Comparison of ENCODE assay signal across 22 cellular contexts in genomic region chr12:65755596-65755978, GRCh38.
DNase-seq lines count a peak whose midpoint lies in the region; ATAC-seq, FAIRE-seq and TF ChIP-seq lines count a peak whose summit lies in the region.
"Had no signal": no experiment of that assay in that cellular context is flagged by ENCODE, and none has a peak within 500 bp of the region (broad histone marks: within the 10 kb centered on the region; RNA-seq: fewer than 3 reads in every experiment).

No MANE protein-coding gene starts in this region.

- H3K79me1 ChIP-seq in H1 (ENCODE audit: low read depth, low read length) = no peaks in the 10 kb centered on the region

- H3K4me2 ChIP-seq in HCT116 (ENCODE audit: low read length) (peak overlapping the region; percentile 22; the same call in 1 of the 2 replicates), H1 (ENCODE audit: insufficient read depth in 1 of 2, low read depth in 2 of 2, low read length in 2 of 2) (no peak overlapping the region)
- H3K4me2 ChIP-seq: KMS-11, PC-9 had no signal

- no peaks in the 10 kb centered on the region for H3K36me3 Mint-ChIP-seq in glutamatergic neuron (ENCODE audit: unreplicated experiment)

- no peak overlapping the region for H4K5ac ChIP-seq in H1 (ENCODE audit: insufficient read length, low read depth, low read length)

- H3K27ac ChIP-seq in HCT116 (ENCODE audit: low read depth, low read length) (peak overlapping the region; percentile 8; the same call in 1 of the 2 replicates), H1 (ENCODE audit: low read depth, low read length) (no peak overlapping the region)
- H3K27ac ChIP-seq: KMS-11, PC-9, SJSA1 had no signal

- H3K27ac Mint-ChIP-seq in glutamatergic neuron (ENCODE audit: unreplicated experiment) = no peak overlapping the region
- H3K27ac Mint-ChIP-seq: B cell had no signal

- RAD21 ChIA-PET in HCT116 (lab: Charles Lee; ENCODE audit: low non-redundant PET in 1 of 2, low total read pairs in 2 of 2, uncharacterized antibody in 2 of 2, unreplicated experiment in 2 of 2) = no interaction called here

- intact Hi-C loops in HCT116 (cut with micrococcal nuclease) = no loop called here

- H3K79me2 ChIP-seq in HCT116 (ENCODE audit: insufficient read depth, low read length) (no peaks in the 10 kb centered on the region), H1 (ENCODE audit: control insufficient read depth in 1 of 2, insufficient read depth in 2 of 2, low read length in 2 of 2) (no peaks in the 10 kb centered on the region)

- H3K56ac ChIP-seq in H1 (replicated peaks; ENCODE audit: insufficient read length, low read depth, low read length) = no peak overlapping the region

- H2BK15ac ChIP-seq in H1 (ENCODE audit: low read length) = no peak overlapping the region

- BruUV-seq in HCT116 (replicated peaks; lab: Mats Ljungman, UMichigan) = no TSS peak

- H2AFZ ChIP-seq in HCT116 (ENCODE audit: low read depth, low read length, poor library complexity, severe bottlenecking) (no peak overlapping the region), H1 (ENCODE audit: low read length) (no peak overlapping the region)
- H2AFZ ChIP-seq: PC-9 had no signal

- H3K36me3 ChIP-seq in HCT116 (ENCODE audit: control insufficient read depth in 1 of 2, insufficient read depth in 2 of 2, low read length in 2 of 2) (no peaks in the 10 kb centered on the region), H1 (ENCODE audit: control insufficient read depth in 2 of 4, insufficient read depth in 4 of 4, low read length in 3 of 4) (no peaks in the 10 kb centered on the region)
- H3K36me3 ChIP-seq: SJSA1 had no signal

- H2BK20ac ChIP-seq in H1 (ENCODE audit: low read length) = no peak overlapping the region

- no peaks in the 10 kb centered on the region for H3K4me1 Mint-ChIP-seq in glutamatergic neuron (ENCODE audit: low read depth, unreplicated experiment)
- H3K4me1 Mint-ChIP-seq: B cell had no signal

- no peaks in the 10 kb centered on the region for H3K27me3 ChIP-seq in HCT116 (ENCODE audit: insufficient read depth, low read length)
- no peaks in the 10 kb centered on the region for H3K27me3 ChIP-seq in H1 (replicated peaks in 1 of 4; ENCODE audit: control insufficient read depth in 3 of 4, extremely low read depth in 1 of 4, insufficient read depth in 3 of 4, low read length in 3 of 4)
- H3K27me3 ChIP-seq: SJSA1 had no signal

- no peak overlapping the region for H3K14ac ChIP-seq in H1 (ENCODE audit: insufficient read length)

- TF ChIP-seq EP300 in H1 (IDR thresholded peaks at IDR 0.05; ENCODE audit: borderline replicate concordance in 1 of 2, low read depth in 2 of 2, low read length in 2 of 2) = no peak

- no peak overlapping the region for H3K18ac ChIP-seq in H1 (ENCODE audit: extremely low read depth, low read length)

- no peak overlapping the region for H4K91ac ChIP-seq in H1 (replicated peaks; ENCODE audit: insufficient read length, low read length)

- H2AK5ac ChIP-seq in H1 (ENCODE audit: low read depth, low read length) = no peak overlapping the region

- CTCF ChIA-PET in HCT116 (lab: Charles Lee) (no interaction called here), H1 (lab: Charles Lee; ENCODE audit: partially characterized antibody) (interaction anchor here (0.6 to 2.4 kb wide), 3 partner anchors 12 to 195 kb away, joined by 3 to 6 read pairs (median 5); no protein-coding TSS in a partner anchor)

- no peaks in the 10 kb centered on the region for H3K9me3 Mint-ChIP-seq in glutamatergic neuron (ENCODE audit: unreplicated experiment)

- TF ChIP-seq RAD21 in HCT116 (IDR thresholded peaks at IDR 0.05; ENCODE audit: low read depth) (no peak), H1 (IDR thresholded peaks at IDR 0.05 in 1 of 2, conservative IDR thresholded peaks at IDR 0.05 in 1 of 2; ENCODE audit: low read depth in 2 of 2, low read length in 2 of 2) (no peak)

- TF ChIP-seq POLR2A in HCT116 (IDR thresholded peaks at IDR 0.05; ENCODE audit: borderline replicate concordance, extremely low read depth, insufficient read depth, insufficient read length) (no peak), H1 (IDR thresholded peaks at IDR 0.05; ENCODE audit: control extremely low read depth in 1 of 2, low read depth in 2 of 2, low read length in 2 of 2) (no peak)

- H3K4me3 Mint-ChIP-seq in glutamatergic neuron (ENCODE audit: unreplicated experiment) = no peak overlapping the region
- H3K4me3 Mint-ChIP-seq: B cell had no signal

- no peak overlapping the region for H2BK5ac ChIP-seq in H1 (ENCODE audit: low read depth, low read length)

- no peak for TF ChIP-seq CTCF in AG10803 (conservative IDR thresholded peaks at IDR 0.05; ENCODE audit: low read length)
- no peak for TF ChIP-seq CTCF in HCT116 (IDR thresholded peaks at IDR 0.05 in 2 of 3, conservative IDR thresholded peaks at IDR 0.05 in 1 of 3; ENCODE audit: borderline replicate concordance in 1 of 3, insufficient read depth in 1 of 3, low read depth in 2 of 3, low read length in 2 of 3)
- TF ChIP-seq CTCF in H1 (IDR thresholded peaks at IDR 0.05; ENCODE audit: control extremely low read depth in 1 of 3, insufficient read depth in 1 of 3, low read depth in 1 of 3, low read length in 3 of 3) = no peak
- TF ChIP-seq CTCF in foreskin fibroblast (IDR thresholded peaks at IDR 0.05; ENCODE audit: low read depth, low read length) = no peak
- TF ChIP-seq CTCF in glutamatergic neuron (IDR thresholded peaks at IDR 0.05; ENCODE audit: partially characterized antibody, unreplicated experiment) = no peak

- FAIRE-seq in H1 (lab: Jason Lieb, UNC) = no peak

- no peak for ATAC-seq in HCT116
- ATAC-seq in GM21447 (IDR thresholded peaks at IDR 0.05; ENCODE audit: unreplicated experiment) = no peak

- H3K4ac ChIP-seq in H1 (replicated peaks; ENCODE audit: insufficient read length, low read depth, low read length) = no peak overlapping the region

- H4K20me1 ChIP-seq in HCT116 (ENCODE audit: insufficient read depth) = no peaks in the 10 kb centered on the region
- no peaks in the 10 kb centered on the region for H4K20me1 ChIP-seq in H1 (replicated peaks in 1 of 2; ENCODE audit: control insufficient read depth in 1 of 2, insufficient read depth in 2 of 2, low read length in 2 of 2)

- no peak overlapping the region for H4K8ac ChIP-seq in H1 (ENCODE audit: extremely low read depth, insufficient read depth, low read length)

- H3K4me3 ChIP-seq in AG10803 (ENCODE audit: low read length) (no peak overlapping the region), HCT116 (replicated peaks in 1 of 2; ENCODE audit: low read depth in 1 of 2, low read length in 2 of 2) (no peak overlapping the region), H1 (ENCODE audit: extremely low read depth in 1 of 4, insufficient read depth in 2 of 4, low read depth in 3 of 4, low read length in 4 of 4) (no peak overlapping the region), foreskin fibroblast (ENCODE audit: low read depth in 1 of 2, low read length in 2 of 2) (no peak overlapping the region)
- H3K4me3 ChIP-seq: PC-9, SJSA1 had no signal

- H3K9me3 ChIP-seq in HCT116 (ENCODE audit: control insufficient read depth in 1 of 2, insufficient read depth in 1 of 2, low read depth in 1 of 2, low read length in 2 of 2) = no peaks in the 10 kb centered on the region
- H3K9me3 ChIP-seq in H1 (ENCODE audit: insufficient read depth in 2 of 2, low read depth in 1 of 2, low read length in 1 of 2) = no peaks in the 10 kb centered on the region
- H3K9me3 ChIP-seq: SJSA1 had no signal

- H2BK120ac ChIP-seq in H1 (replicated peaks; ENCODE audit: low read depth, low read length) = no peak overlapping the region

- POLR2A ChIA-PET in HCT116 (lab: Charles Lee) = no interaction called here
- POLR2A ChIA-PET in H1 (lab: Charles Lee; ENCODE audit: partially characterized antibody) = no interaction called here

- peak overlapping the region; percentile 13 for H2BK12ac ChIP-seq in H1 (ENCODE audit: low read depth, low read length)

- no peaks in the 10 kb centered on the region for H3K23me2 ChIP-seq in H1 (ENCODE audit: low read depth, low read length)

- H3K9ac ChIP-seq in HCT116 (ENCODE audit: low read length) (no peak overlapping the region), H1 (replicated peaks in 1 of 4; ENCODE audit: extremely low read depth in 1 of 4, low read depth in 3 of 4, low read length in 3 of 4) (no peak overlapping the region)
- H3K9ac ChIP-seq: KMS-11 had no signal

- WGBS in H1 (ENCODE audit: extremely low coverage in 1 of 2, insufficient coverage in 1 of 2, insufficient read length in 1 of 2, insufficient replicate concordance in 2 of 2, low coverage in 1 of 2, low lambda C conversion rate in 2 of 2, missing lambda C conversion rate in 1 of 2), 2 experiments = 86% methylated on average over 4 of the region's 4 CpGs; no CpG with 5 or more reads in 1 of the 2 experiments

- DNase-seq in AG10803 (ENCODE audit: low read depth) = peak; percentile 44
- DNase-seq in HCT116 (ENCODE audit: low read depth, low spot score) = no peak
- no peak for DNase-seq in H1 (ENCODE audit: low read depth in 1 of 2, low spot score in 2 of 2)
- peak; percentile 50 to 69 for DNase-seq in foreskin fibroblast
- DNase-seq in mucosa of gallbladder (ENCODE audit: low spot score) = no peak
- no peak for DNase-seq in glutamatergic neuron
- DNase-seq in SHP77 (lab: John Stamatoyannopoulos, UW) = no peak
- DNase-seq: 8988T, DMS 273 treated with DMSO at 0.1 percent for 48 hours, DND-41, GF-D8, GOT3, NCI-H1048, NCI-H1436 treated with DMSO at 0.1 percent for 48 hours, NCI-H2029, NCI-H2171, NCI-H526 had no signal

- no peaks in the 10 kb centered on the region for H3K9me2 ChIP-seq in HCT116 (ENCODE audit: insufficient read depth)

- peaks cover 2% of the 10 kb centered on the region for H3K27me3 Mint-ChIP-seq in glutamatergic neuron (ENCODE audit: unreplicated experiment)

- no peak overlapping the region for H3K23ac ChIP-seq in H1 (ENCODE audit: insufficient read length)

- H3K4me1 ChIP-seq in HCT116 (ENCODE audit: control insufficient read depth in 1 of 2, insufficient read depth in 2 of 2, low read length in 2 of 2) = peaks cover 16 to 27% of the 10 kb centered on the region in 2 experiments
- H3K4me1 ChIP-seq in H1 (replicated peaks in 1 of 4; ENCODE audit: control insufficient read depth in 3 of 4, insufficient read depth in 4 of 4, low read length in 3 of 4) = peaks cover 0 to 15% (median 9%) of the 10 kb centered on the region in 4 experiments; a peak in 5 of 7 replicates

TF ChIP-seq in HCT116, 20 proteins besides CTCF, POLR2A, EP300 and RAD21:
- TF ChIP-seq EGR1 (IDR thresholded peaks at IDR 0.05; ENCODE audit: low read depth) = no peak
- TF ChIP-seq ELF1 (IDR thresholded peaks at IDR 0.05; ENCODE audit: borderline replicate concordance, low read depth) = no peak
- TF ChIP-seq ZNF274 (IDR thresholded peaks at IDR 0.05; ENCODE audit: low read depth, low read length) = no peak
- peak; percentile 50; the same call in 1 of the 2 replicates for TF ChIP-seq CEBPB (IDR thresholded peaks at IDR 0.05; ENCODE audit: low read depth)

TF ChIP-seq in H1, 55 proteins besides CTCF, POLR2A, EP300 and RAD21:
- no peak for TF ChIP-seq ATF3 (IDR thresholded peaks at IDR 0.05; ENCODE audit: insufficient read depth, low read depth, low read length)
- TF ChIP-seq SAP30 (IDR thresholded peaks at IDR 0.05; ENCODE audit: insufficient read depth, insufficient replicate concordance, low read length) = no peak
- TF ChIP-seq TAF1 (IDR thresholded peaks at IDR 0.05; ENCODE audit: low read depth, low read length) = no peak

Comparison
In these comparisons a context has a peak if more than half of its experiments do, and no peak if none do; other contexts are left out.
1. DNase-seq: peak in AG10803 (single experiment) and foreskin fibroblast (2 of 2); none in HCT116 (single experiment), H1 (0 of 2), mucosa of gallbladder (single experiment), glutamatergic neuron (single experiment) and SHP77 (0 of 2).